ENCODE assay signal across 15 cellular contexts in genomic region chr17:39661044-39661406, GRCh38. TPM values are rescaled to one million over a fixed set of nuclear protein-coding genes. Genes with fewer than 3 reads are reported as not detected.
A peak's percentile ranks its signal among the peaks of the same experiment; 100 is the strongest.
DNase-seq lines count a peak whose midpoint lies in the region; ATAC-seq and TF ChIP-seq lines count a peak whose summit lies in the region.
"Had no signal": no experiment of that assay in that cellular context is flagged by ENCODE, and none has a peak within 500 bp of the region (broad histone marks: within the 10 kb centered on the region; RNA-seq: fewer than 3 reads in every experiment).

No MANE protein-coding gene starts in this region.

- H3K9me3 ChIP-seq in CD4-positive, alpha-beta T cell (ENCODE audit: control insufficient read depth, low read length) = no peaks in the 10 kb centered on the region
- no peaks in the 10 kb centered on the region for H3K9me3 ChIP-seq in MM.1S (replicated peaks; ENCODE audit: insufficient read depth, low read length)
- H3K9me3 ChIP-seq: ovary, SK-N-SH had no signal

- ATAC-seq in CD4-positive, alpha-beta T cell (ENCODE audit: poor library complexity) = no peak
- ATAC-seq: effector memory CD8-positive, alpha-beta T cell had no signal

- no peak overlapping the region for H3K4me2 ChIP-seq in MM.1S (ENCODE audit: low read depth, low read length)
- H3K4me2 ChIP-seq: SK-N-SH had no signal

- no peaks in the 10 kb centered on the region for H3K9me2 ChIP-seq in MM.1S (replicated peaks; ENCODE audit: insufficient read depth, low read length)
- H3K9me2 ChIP-seq: SK-N-SH had no signal

- H4K20me1 ChIP-seq in MM.1S (ENCODE audit: insufficient read depth, low read length) = no peaks in the 10 kb centered on the region

- POLR2A ChIA-PET in CD4-positive, alpha-beta T cell (lab: Charles Lee) = no interaction called here

- no peaks in the 10 kb centered on the region for H3K36me3 ChIP-seq in MM.1S (replicated peaks; ENCODE audit: insufficient read depth, low read length)
- H3K36me3 ChIP-seq: ovary had no signal

- no peaks in the 10 kb centered on the region for H3K27me3 ChIP-seq in CD4-positive, alpha-beta T cell (ENCODE audit: control insufficient read depth, insufficient read depth, low read length)
- H3K27me3 ChIP-seq in MM.1S (replicated peaks; ENCODE audit: insufficient read depth, low read length) = no peaks in the 10 kb centered on the region
- H3K27me3 ChIP-seq: ovary had no signal

- H3F3A ChIP-seq in MM.1S (ENCODE audit: insufficient read depth, low read length) = no peaks in the 10 kb centered on the region

- H3K4me1 ChIP-seq in MM.1S (ENCODE audit: low read length) = no peaks in the 10 kb centered on the region

- TF ChIP-seq CTCF in CD4-positive, alpha-beta T cell (IDR thresholded peaks at IDR 0.05) = no peak
- no peak for TF ChIP-seq CTCF in MM.1S (IDR thresholded peaks at IDR 0.05; ENCODE audit: low read length)

- peaks cover 60% of the 10 kb centered on the region for H3K36me3 Mint-ChIP-seq in CD4-positive, alpha-beta T cell (ENCODE audit: low read depth)

- H3K27ac Mint-ChIP-seq in CD4-positive, alpha-beta T cell = peak overlapping the region; percentile 44

- CTCF ChIA-PET in CD4-positive, alpha-beta T cell (lab: Charles Lee) = no interaction called here

- H3K27ac ChIP-seq in CD4-positive, alpha-beta T cell (ENCODE audit: low read depth, low read length) = no peak overlapping the region
- H3K27ac ChIP-seq in angular gyrus (ENCODE audit: low read depth, low read length) (peak overlapping the region; percentile 19), MM.1S (ENCODE audit: low read length) (no peak overlapping the region)
- H3K27ac ChIP-seq: HL-60, ovary had no signal

- no peak overlapping the region for H3K9ac ChIP-seq in MM.1S (ENCODE audit: low read length)
- H3K9ac ChIP-seq: SK-N-SH had no signal

- H3K4me1 Mint-ChIP-seq in CD4-positive, alpha-beta T cell (ENCODE audit: low read depth) = peaks cover 28% of the 10 kb centered on the region

- H3K27me3 Mint-ChIP-seq in CD4-positive, alpha-beta T cell = peaks cover 8% of the 10 kb centered on the region

- no peaks in the 10 kb centered on the region for H3K79me2 ChIP-seq in MM.1S (ENCODE audit: low read length)

- H3K4me3 ChIP-seq in MM.1S (ENCODE audit: low read length) = no peak overlapping the region
- H3K4me3 ChIP-seq: ovary had no signal

- H2AFZ ChIP-seq in MM.1S (ENCODE audit: low read length) = no peak overlapping the region

- DNase-seq in CD4-positive, alpha-beta T cell = no peak
- DNase-seq in lung microvascular endothelial cell (ENCODE audit: low read depth in 2 of 2) (peak; percentile 10 to 42), MM.1S (no peak), GF-D8 (lab: John Stamatoyannopoulos, UW) (no peak), SIG-M5 treated with dmso at 0.1 percent for 504 hours (lab: John Stamatoyannopoulos, UW; ENCODE audit: unreplicated experiment) (no peak)
- DNase-seq: activated T-cell treated with anti-CD3 and anti-CD28 coated beads, Interleukin-2, amount 50 U/mL, for 48 hours; DMS79 treated with DMSO at 0.1 percent for 48 hours; effector memory CD8-positive, alpha-beta T cell; glutamatergic neuron; GOT3; ovary; SK-N-SH had no signal

- intact Hi-C loops in CD4-positive, alpha-beta T cell (cut with DNase I, micrococcal nuclease) = no loop called here

- H3K4me3 Mint-ChIP-seq in CD4-positive, alpha-beta T cell = no peak overlapping the region
- H3K4me3 Mint-ChIP-seq: effector memory CD8-positive, alpha-beta T cell had no signal

- no peaks in the 10 kb centered on the region for H3K9me3 Mint-ChIP-seq in CD4-positive, alpha-beta T cell
- H3K9me3 Mint-ChIP-seq: effector memory CD8-positive, alpha-beta T cell had no signal

RNA-seq across cellular contexts. Expression of gene TCAP, which starts 4.1 kb away (rescaled TPM):
- total RNA-seq in CD4-positive, alpha-beta T cell = 1 to 10 TPM; 6.4 TPM
- under 0.01 and 0.60 TPM in 2 replicates for total RNA-seq in lung microvascular endothelial cell
- total RNA-seq: M059J had no signal

RNA-seq across cellular contexts. Expression of gene PNMT, which starts 7.2 kb away (rescaled TPM):
- under 1 TPM in 1 of 2 experiments, not detected in 1; 0.47 TPM for total RNA-seq in CD4-positive, alpha-beta T cell
- 0.65 and 2.8 TPM in 2 replicates for total RNA-seq in lung microvascular endothelial cell
- total RNA-seq: M059J had no signal

RNA-seq across cellular contexts. Expression of gene STARD3, which starts 24.1 kb away (rescaled TPM):
- 10 to 100 TPM; 96.5 to 99.9 TPM for total RNA-seq in CD4-positive, alpha-beta T cell
- 29.2 and 52.0 TPM in 2 replicates for total RNA-seq in lung microvascular endothelial cell

RNA-seq across cellular contexts. Expression of gene PGAP3, which starts 26.8 kb away (rescaled TPM):
- 10 to 100 TPM; 26.1 to 30.7 TPM for total RNA-seq in CD4-positive, alpha-beta T cell
- 3.2 and 3.3 TPM in 2 replicates for total RNA-seq in lung microvascular endothelial cell

RNA-seq across cellular contexts. Expression of gene PPP1R1B, which starts 34.3 kb away (rescaled TPM):
- total RNA-seq in CD4-positive, alpha-beta T cell = under 1 TPM in 1 of 2 experiments, not detected in 1; 0.25 TPM
- not detected in 2 replicates for total RNA-seq in lung microvascular endothelial cell
- total RNA-seq: M059J had no signal

Comparison
In these comparisons a context has a peak if more than half of its experiments do, and no peak if none do; other contexts are left out.
1. DNase-seq: peak in lung microvascular endothelial cell (2 of 2); none in CD4-positive, alpha-beta T cell (0 of 10), MM.1S (single experiment), GF-D8 (single experiment) and SIG-M5 treated with dmso at 0.1 percent for 504 hours (single experiment).